In the genomic region with DNA sequence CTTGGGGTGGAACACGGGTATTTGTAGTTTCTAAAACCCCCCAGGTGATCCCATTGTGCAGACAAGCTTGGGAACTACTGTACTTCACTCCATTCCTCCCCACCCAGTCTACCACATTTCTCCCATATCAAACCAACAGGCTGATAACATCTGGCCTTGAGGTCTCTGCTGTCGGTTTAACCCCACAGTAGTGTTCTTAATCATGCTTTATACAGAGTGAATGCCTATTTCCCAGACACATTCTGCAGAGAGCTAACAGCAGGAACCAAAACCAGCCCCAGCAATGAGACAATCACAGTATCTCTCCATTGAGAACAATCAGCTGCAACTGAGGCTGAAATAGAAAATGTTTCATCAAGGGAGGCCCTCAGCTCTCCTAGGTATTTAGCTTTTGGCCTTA, we compare ENCODE assay signal across 14 cellular contexts.
DNase-seq lines count a peak whose midpoint lies in the region; ATAC-seq and TF ChIP-seq lines count a peak whose summit lies in the region.
"Had no signal": no experiment of that assay in that cellular context is flagged by ENCODE, and none has a peak within 500 bp of the region (broad histone marks: within the 10 kb centered on the region; RNA-seq: fewer than 3 reads in every experiment).

No MANE protein-coding gene starts in this region.

- H3K4me1 Mint-ChIP-seq in activated CD8-positive, alpha-beta T cell treated with anti-CD3 and anti-CD28 coated beads, Interleukin-2, amount 10 ng/mL, durations not matched to agents 7 days and 5 days (ENCODE audit: low read depth) = no peaks in the 10 kb centered on the region

- CTCF ChIA-PET in activated CD8-positive, alpha-beta T cell treated with anti-CD3 and anti-CD28 coated beads, Interleukin-2, amount 10 ng/mL, durations not matched to agents 7 days and 5 days (lab: Charles Lee) = no interaction called here

- H3K36me3 Mint-ChIP-seq in activated CD8-positive, alpha-beta T cell treated with anti-CD3 and anti-CD28 coated beads, Interleukin-2, amount 10 ng/mL, durations not matched to agents 7 days and 5 days (ENCODE audit: low read depth) = no peaks in the 10 kb centered on the region

- no peak overlapping the region for H3K4me3 Mint-ChIP-seq in activated CD8-positive, alpha-beta T cell treated with anti-CD3 and anti-CD28 coated beads, Interleukin-2, amount 10 ng/mL, durations not matched to agents 7 days and 5 days

- no peak overlapping the region for H3K27ac Mint-ChIP-seq in activated CD8-positive, alpha-beta T cell treated with anti-CD3 and anti-CD28 coated beads, Interleukin-2, amount 10 ng/mL, durations not matched to agents 7 days and 5 days

- 71% methylated on average over 2 of the region's 2 CpGs for WGBS in liver

- H3K9me3 Mint-ChIP-seq in activated CD8-positive, alpha-beta T cell treated with anti-CD3 and anti-CD28 coated beads, Interleukin-2, amount 10 ng/mL, durations not matched to agents 7 days and 5 days (ENCODE audit: insufficient read depth) = no peaks in the 10 kb centered on the region

- ATAC-seq in GM21786 (IDR thresholded peaks at IDR 0.05; ENCODE audit: unreplicated experiment) = peak; percentile 43
- ATAC-seq in activated CD8-positive, alpha-beta T cell treated with anti-CD3 and anti-CD28 coated beads, Interleukin-2, amount 10 ng/mL, durations not matched to agents 7 days and 5 days = no peak
- ATAC-seq: activated CD4-positive, CD25-positive, alpha-beta regulatory T cell treated with anti-CD3 and anti-CD28 coated beads, Interleukin-2, amount 50 U/mL, for 24 hours had no signal

- H3K9me3 ChIP-seq in liver (ENCODE audit: control insufficient read depth in 4 of 4, low read length in 3 of 4) = no peaks in the 10 kb centered on the region
- H3K9me3 ChIP-seq: BE2C had no signal

- no peak for TF ChIP-seq RAD21 in liver (IDR thresholded peaks at IDR 0.05)

- H3K9ac ChIP-seq in liver (ENCODE audit: low read depth in 1 of 2, low read length in 2 of 2) = no peak overlapping the region

- no peaks in the 10 kb centered on the region for H3K36me3 ChIP-seq in ACC112 (ENCODE audit: insufficient read depth, low read length)
- no peaks in the 10 kb centered on the region for H3K36me3 ChIP-seq in liver (ENCODE audit: control insufficient read depth in 4 of 4, insufficient read depth in 3 of 4, low read depth in 1 of 4, low read length in 3 of 4)
- H3K36me3 ChIP-seq: BE2C had no signal

- H3K79me2 ChIP-seq in ACC112 (ENCODE audit: control insufficient read depth, insufficient read depth, low read length, unreplicated experiment) = no peaks in the 10 kb centered on the region

- H3K27ac ChIP-seq in ACC112 (ENCODE audit: low read depth, low read length) (peak overlapping the region; percentile 37), liver (ENCODE audit: low read depth in 1 of 2, low read length in 2 of 2) (peak overlapping the region; percentile 36 to 55)

- H2AFZ ChIP-seq in ACC112 (ENCODE audit: low read length, unreplicated experiment) = peak overlapping the region; percentile 34

- peak; percentile 44 for DNase-seq in NCI-H226
- DNase-seq in activated CD8-positive, alpha-beta T cell treated with anti-CD3 and anti-CD28 coated beads, Interleukin-2, amount 10 ng/mL, durations not matched to agents 7 days and 5 days = no peak
- DNase-seq in stimulated activated CD4-positive, alpha-beta T cell treated with anti-CD3 and anti-CD28 coated beads, Interleukin-12 subunit alpha, Interleukin-12 subunit beta, amount 100 ng/mL, for 4 hours = no peak
- DNase-seq in stimulated activated CD4-positive, alpha-beta T cell treated with anti-CD3 and anti-CD28 coated beads, Interleukin-4, amount 100 ng/mL, for 24 hours = no peak
- DNase-seq in activated CD4-positive, alpha-beta T cell treated with anti-CD3 and anti-CD28 coated beads for 48 hours = no peak
- DNase-seq: BE2C, GF-D8, NCI-H1092 treated with DMSO at 0.1 percent for 48 hours, NCI-H526, nucleus accumbens had no signal

- POLR2A ChIA-PET in activated CD8-positive, alpha-beta T cell treated with anti-CD3 and anti-CD28 coated beads, Interleukin-2, amount 10 ng/mL, durations not matched to agents 7 days and 5 days (lab: Charles Lee) = no interaction called here

- no peak for TF ChIP-seq CTCF in liver (IDR thresholded peaks at IDR 0.05; ENCODE audit: low read depth, low read length, missing input control)

- peaks cover 2% of the 10 kb centered on the region for H3K27me3 Mint-ChIP-seq in activated CD8-positive, alpha-beta T cell treated with anti-CD3 and anti-CD28 coated beads, Interleukin-2, amount 10 ng/mL, durations not matched to agents 7 days and 5 days (ENCODE audit: low read depth)

- H3K4me3 ChIP-seq in ACC112 (ENCODE audit: low read depth, low read length) (no peak overlapping the region), liver (ENCODE audit: low read depth in 1 of 3, low read length in 3 of 3) (no peak overlapping the region)

- peaks cover 16% of the 10 kb centered on the region for H3K27me3 ChIP-seq in ACC112 (ENCODE audit: insufficient read depth, low read length)
- no peaks in the 10 kb centered on the region for H3K27me3 ChIP-seq in liver (ENCODE audit: control insufficient read depth in 4 of 4, insufficient read depth in 4 of 4, low read length in 3 of 4)
- H3K27me3 ChIP-seq: BE2C had no signal

- H3K4me1 ChIP-seq in ACC112 (ENCODE audit: control insufficient read depth, insufficient read depth, low read length, unreplicated experiment) (peaks cover 24% of the 10 kb centered on the region), liver (ENCODE audit: control insufficient read depth in 4 of 4, insufficient read depth in 4 of 4, low read length in 3 of 4) (peaks cover 3 to 15% (median 6%) of the 10 kb centered on the region in 4 donors)
- H3K4me1 ChIP-seq: BE2C had no signal

TF ChIP-seq in liver, 16 proteins besides CTCF, POLR2A, EP300 and RAD21:
- TF ChIP-seq GABPA (IDR thresholded peaks at IDR 0.05 in 1 of 2, conservative IDR thresholded peaks at IDR 0.05 in 1 of 2) (no peak), TAF1 (conservative IDR thresholded peaks at IDR 0.05) (no peak), FOXA1 (IDR thresholded peaks at IDR 0.05) (no peak), HNF4A (conservative IDR thresholded peaks at IDR 0.05) (no peak), RXRA (IDR thresholded peaks at IDR 0.05) (no peak), SP1 (IDR thresholded peaks at IDR 0.05) (no peak), JUND (IDR thresholded peaks at IDR 0.05) (no peak), YY1 (IDR thresholded peaks at IDR 0.05) (no peak), HNF4G (IDR thresholded peaks at IDR 0.05) (no peak)
- TF ChIP-seq, protein P1, sequence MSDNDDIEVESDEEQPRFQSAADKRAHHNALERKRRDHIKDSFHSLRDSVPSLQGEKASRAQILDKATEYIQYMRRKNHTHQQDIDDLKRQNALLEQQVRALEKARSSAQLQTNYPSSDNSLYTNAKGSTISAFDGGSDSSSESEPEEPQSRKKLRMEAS (IDR thresholded peaks at IDR 0.05) = no peak
- TF ChIP-seq, protein P2, sequence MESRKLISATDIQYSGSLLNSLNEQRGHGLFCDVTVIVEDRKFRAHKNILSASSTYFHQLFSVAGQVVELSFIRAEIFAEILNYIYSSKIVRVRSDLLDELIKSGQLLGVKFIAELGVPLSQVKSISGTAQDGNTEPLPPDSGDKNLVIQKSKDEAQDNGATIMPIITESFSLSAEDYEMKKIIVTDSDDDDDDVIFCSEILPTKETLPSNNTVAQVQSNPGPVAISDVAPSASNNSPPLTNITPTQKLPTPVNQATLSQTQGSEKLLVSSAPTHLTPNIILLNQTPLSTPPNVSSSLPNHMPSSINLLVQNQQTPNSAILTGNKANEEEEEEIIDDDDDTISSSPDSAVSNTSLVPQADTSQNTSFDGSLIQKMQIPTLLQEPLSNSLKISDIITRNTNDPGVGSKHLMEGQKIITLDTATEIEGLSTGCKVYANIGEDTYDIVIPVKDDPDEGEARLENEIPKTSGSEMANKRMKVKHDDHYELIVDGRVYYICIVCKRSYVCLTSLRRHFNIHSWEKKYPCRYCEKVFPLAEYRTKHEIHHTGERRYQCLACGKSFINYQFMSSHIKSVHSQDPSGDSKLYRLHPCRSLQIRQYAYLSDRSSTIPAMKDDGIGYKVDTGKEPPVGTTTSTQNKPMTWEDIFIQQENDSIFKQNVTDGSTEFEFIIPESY (IDR thresholded peaks at IDR 0.05) = no peak
- TF ChIP-seq, protein P3, sequence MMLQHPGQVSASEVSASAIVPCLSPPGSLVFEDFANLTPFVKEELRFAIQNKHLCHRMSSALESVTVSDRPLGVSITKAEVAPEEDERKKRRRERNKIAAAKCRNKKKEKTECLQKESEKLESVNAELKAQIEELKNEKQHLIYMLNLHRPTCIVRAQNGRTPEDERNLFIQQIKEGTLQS (IDR thresholded peaks at IDR 0.05) = no peak
- TF ChIP-seq, protein P4, sequence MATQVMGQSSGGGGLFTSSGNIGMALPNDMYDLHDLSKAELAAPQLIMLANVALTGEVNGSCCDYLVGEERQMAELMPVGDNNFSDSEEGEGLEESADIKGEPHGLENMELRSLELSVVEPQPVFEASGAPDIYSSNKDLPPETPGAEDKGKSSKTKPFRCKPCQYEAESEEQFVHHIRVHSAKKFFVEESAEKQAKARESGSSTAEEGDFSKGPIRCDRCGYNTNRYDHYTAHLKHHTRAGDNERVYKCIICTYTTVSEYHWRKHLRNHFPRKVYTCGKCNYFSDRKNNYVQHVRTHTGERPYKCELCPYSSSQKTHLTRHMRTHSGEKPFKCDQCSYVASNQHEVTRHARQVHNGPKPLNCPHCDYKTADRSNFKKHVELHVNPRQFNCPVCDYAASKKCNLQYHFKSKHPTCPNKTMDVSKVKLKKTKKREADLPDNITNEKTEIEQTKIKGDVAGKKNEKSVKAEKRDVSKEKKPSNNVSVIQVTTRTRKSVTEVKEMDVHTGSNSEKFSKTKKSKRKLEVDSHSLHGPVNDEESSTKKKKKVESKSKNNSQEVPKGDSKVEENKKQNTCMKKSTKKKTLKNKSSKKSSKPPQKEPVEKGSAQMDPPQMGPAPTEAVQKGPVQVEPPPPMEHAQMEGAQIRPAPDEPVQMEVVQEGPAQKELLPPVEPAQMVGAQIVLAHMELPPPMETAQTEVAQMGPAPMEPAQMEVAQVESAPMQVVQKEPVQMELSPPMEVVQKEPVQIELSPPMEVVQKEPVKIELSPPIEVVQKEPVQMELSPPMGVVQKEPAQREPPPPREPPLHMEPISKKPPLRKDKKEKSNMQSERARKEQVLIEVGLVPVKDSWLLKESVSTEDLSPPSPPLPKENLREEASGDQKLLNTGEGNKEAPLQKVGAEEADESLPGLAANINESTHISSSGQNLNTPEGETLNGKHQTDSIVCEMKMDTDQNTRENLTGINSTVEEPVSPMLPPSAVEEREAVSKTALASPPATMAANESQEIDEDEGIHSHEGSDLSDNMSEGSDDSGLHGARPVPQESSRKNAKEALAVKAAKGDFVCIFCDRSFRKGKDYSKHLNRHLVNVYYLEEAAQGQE (IDR thresholded peaks at IDR 0.05) = no peak
